In the genomic region with DNA sequence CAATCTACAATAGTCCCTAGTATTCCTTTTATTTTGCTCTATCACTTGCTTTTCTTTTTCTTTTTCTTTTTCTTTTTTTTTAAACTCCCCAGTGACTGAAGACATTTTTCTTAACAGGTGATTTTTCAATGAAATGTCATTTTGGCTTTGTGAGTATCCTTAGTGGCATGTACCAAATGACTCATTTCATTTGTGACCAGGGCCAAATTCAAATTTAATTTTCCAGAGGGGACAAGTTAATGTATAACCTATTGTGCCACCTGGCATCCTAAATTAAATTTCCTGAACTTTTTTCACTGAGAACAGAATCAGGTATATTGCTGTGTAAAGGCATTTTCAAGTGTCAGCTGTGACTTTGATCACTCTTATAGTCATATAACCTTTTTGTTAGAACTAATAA, we compare ENCODE assay signal across 10 cellular contexts. TPM values are rescaled to one million over a fixed set of nuclear protein-coding genes. Genes with fewer than 3 reads are reported as not detected.
"Had no signal": no experiment of that assay in that cellular context is flagged by ENCODE, and none has a peak within 500 bp of the region (broad histone marks: within the 10 kb centered on the region; RNA-seq: fewer than 3 reads in every experiment).

No MANE protein-coding gene starts in this region.

- H3K9me3 Mint-ChIP-seq: GM23338, H9, HFFc6 had no signal

- H3K27ac Mint-ChIP-seq: GM23338, H9, HFFc6, IgD-negative memory B cell had no signal

- H3K4me1 Mint-ChIP-seq: IgD-negative memory B cell had no signal

- H3K9ac ChIP-seq: KMS-11 had no signal

- H3K4me3 ChIP-seq: GM23338 had no signal

- H3K27me3 Mint-ChIP-seq: IgD-negative memory B cell had no signal

- H3K4me3 Mint-ChIP-seq: GM23338, H9, HFFc6, IgD-negative memory B cell had no signal

- H3K36me3 Mint-ChIP-seq: IgD-negative memory B cell had no signal

- FAIRE-seq: H1, H54, HepG2 had no signal

- H3K27ac ChIP-seq: KMS-11 had no signal

- H3K4me2 ChIP-seq: GM23338, KMS-11 had no signal

- ATAC-seq: GM23338, HepG2 had no signal

- H2AFZ ChIP-seq: GM23338 had no signal

- DNase-seq: H9, HCEC 1CT, HFFc6, KBM-7 had no signal

RNA-seq across cellular contexts. Expression of a gene that starts 39.7 kb away (rescaled TPM):
- total RNA-seq: HepG2 had no signal
- polyA plus RNA-seq: HepG2 had no signal
